In genomic region chr19:44764975-44765948, GRCh38 we compare ENCODE assay signal across 1 cellular context.
A peak's percentile ranks its signal among the peaks of the same experiment; 100 is the strongest.
TF ChIP-seq lines count a peak whose summit lies in the region.

No MANE protein-coding gene starts in this region.

TF ChIP-seq in HepG2, 621 proteins besides CTCF, POLR2A, EP300 and RAD21 (continued from another document and continues in another):
- TF ChIP-seq ZNF687 (CRISPR knock-in tag; IDR thresholded peaks at IDR 0.05) (peak; percentile 39), ZKSCAN8 (CRISPR knock-in tag; IDR thresholded peaks at IDR 0.05; ENCODE audit: borderline replicate concordance) (no peak; the same call in 1 of the 2 replicates), THAP11 (CRISPR knock-in tag; IDR thresholded peaks at IDR 0.05) (peak; percentile 62), ZFP1 (CRISPR knock-in tag; IDR thresholded peaks at IDR 0.05) (0 out of 2 replicates have a peak, but pooled peaks have one; percentile 43), ISL2 (CRISPR knock-in tag; IDR thresholded peaks at IDR 0.05) (no peak; the same call in 1 of the 2 replicates), ETV6 (CRISPR knock-in tag; conservative IDR thresholded peaks at IDR 0.05) (0 out of 2 replicates have a peak, but pooled peaks have one; percentile 54), TARDBP (CRISPR knock-in tag; IDR thresholded peaks at IDR 0.05) (0 out of 2 replicates have a peak, but pooled peaks have one; percentile 63), ZC3H13 (CRISPR knock-in tag; IDR thresholded peaks at IDR 0.05) (0 out of 2 replicates have a peak, but pooled peaks have one; percentile 38), HMG20A (CRISPR knock-in tag; IDR thresholded peaks at IDR 0.05; ENCODE audit: borderline replicate concordance) (peak; percentile 29; the same call in 1 of the 2 replicates), ATF5 (CRISPR knock-in tag; IDR thresholded peaks at IDR 0.05; ENCODE audit: low read depth) (no peak), ZNF280D (CRISPR knock-in tag; IDR thresholded peaks at IDR 0.05) (peak; percentile 100), AGO1 (IDR thresholded peaks at IDR 0.05; ENCODE audit: low read depth, low read length, poor library complexity, severe bottlenecking) (no peak), ARNT (IDR thresholded peaks at IDR 0.05) (no peak), CEBPG (CRISPR knock-in tag; IDR thresholded peaks at IDR 0.05) (peak; percentile 96), BORCS8-MEF2B (CRISPR knock-in tag; IDR thresholded peaks at IDR 0.05) (no peak), SAP130 (CRISPR knock-in tag; IDR thresholded peaks at IDR 0.05; ENCODE audit: low read depth) (peak; percentile 60), ZBTB10 (CRISPR knock-in tag; IDR thresholded peaks at IDR 0.05; ENCODE audit: borderline replicate concordance) (peak; percentile 29; the same call in 1 of the 2 replicates), MXD4 (CRISPR knock-in tag; IDR thresholded peaks at IDR 0.05) (no peak), HIVEP1 (CRISPR knock-in tag; IDR thresholded peaks at IDR 0.05) (peak; percentile 56), NR2F6 (IDR thresholded peaks at IDR 0.05) (peak; percentile 98), NR2F6 (CRISPR knock-in tag; IDR thresholded peaks at IDR 0.05) (peak; percentile 99), NFE2L1 (CRISPR knock-in tag; IDR thresholded peaks at IDR 0.05; ENCODE audit: borderline replicate concordance) (no peak), JUN (CRISPR knock-in tag; IDR thresholded peaks at IDR 0.05) (no peak), SKI (IDR thresholded peaks at IDR 0.05; ENCODE audit: partially characterized antibody) (peak; percentile 98), CBX5 (CRISPR knock-in tag; IDR thresholded peaks at IDR 0.05; ENCODE audit: borderline replicate concordance) (peak; percentile 74; the same call in 1 of the 2 replicates), SMAD3 (CRISPR knock-in tag; IDR thresholded peaks at IDR 0.05) (peak; percentile 43; the same call in 1 of the 2 replicates), BCL6 (CRISPR knock-in tag; IDR thresholded peaks at IDR 0.05) (peak; percentile 75), FIP1L1 (IDR thresholded peaks at IDR 0.05; ENCODE audit: borderline replicate concordance, insufficient read depth, low read depth, low read length) (no peak), ETV5 (CRISPR knock-in tag; IDR thresholded peaks at IDR 0.05; ENCODE audit: borderline replicate concordance) (peak; percentile 39; the same call in 1 of the 2 replicates), ZNF362 (CRISPR knock-in tag; IDR thresholded peaks at IDR 0.05; ENCODE audit: borderline replicate concordance) (peak; percentile 88; the same call in 1 of the 2 replicates), ZBTB33 (CRISPR knock-in tag; IDR thresholded peaks at IDR 0.05) (peak; percentile 80), FUBP1 (CRISPR knock-in tag; IDR thresholded peaks at IDR 0.05; ENCODE audit: borderline replicate concordance) (no peak), FOXP1 (IDR thresholded peaks at IDR 0.05) (no peak), FOXP1 (CRISPR knock-in tag; IDR thresholded peaks at IDR 0.05) (peak; percentile 53; the same call in 1 of the 2 replicates), ZNF644 (CRISPR knock-in tag; IDR thresholded peaks at IDR 0.05; ENCODE audit: low read depth) (no peak), NFE2 (CRISPR knock-in tag; IDR thresholded peaks at IDR 0.05) (no peak), MED1 (CRISPR knock-in tag; IDR thresholded peaks at IDR 0.05) (peak; percentile 75), HMGXB3 (CRISPR knock-in tag; IDR thresholded peaks at IDR 0.05; ENCODE audit: borderline replicate concordance) (no peak), ESRRA (CRISPR knock-in tag; IDR thresholded peaks at IDR 0.05; ENCODE audit: low read depth) (peak; percentile 71; the same call in 1 of the 2 replicates), ZNF598 (CRISPR knock-in tag; IDR thresholded peaks at IDR 0.05; ENCODE audit: borderline replicate concordance) (peak; percentile 60; the same call in 1 of the 2 replicates), ZNF350 (CRISPR knock-in tag; IDR thresholded peaks at IDR 0.05; ENCODE audit: borderline replicate concordance, low read depth) (peak; percentile 81), PRMT3 (CRISPR knock-in tag; IDR thresholded peaks at IDR 0.05; ENCODE audit: borderline replicate concordance, low read depth) (no peak), POLR2AphosphoS2 (IDR thresholded peaks at IDR 0.05; ENCODE audit: low read depth, low read length) (no peak)
